Comparison of ENCODE assay signal across 22 cellular contexts in genomic region chr16:35664091-35664693, GRCh38.
A peak's percentile ranks its signal among the peaks of the same experiment; 100 is the strongest.
DNase-seq lines count a peak whose midpoint lies in the region; ATAC-seq and TF ChIP-seq lines count a peak whose summit lies in the region.
"Had no signal": no experiment of that assay in that cellular context is flagged by ENCODE, and none has a peak within 500 bp of the region (broad histone marks: within the 10 kb centered on the region; RNA-seq: fewer than 3 reads in every experiment).

No MANE protein-coding gene starts in this region.

- intact Hi-C loops in CD4-positive, alpha-beta T cell (cut with DNase I, micrococcal nuclease): no loop called here

- peak; percentile 24 for DNase-seq in MV-4-11 (lab: John Stamatoyannopoulos, UW)
- peak; percentile 16 for DNase-seq in coronary artery (ENCODE audit: low spot score)
- DNase-seq in left lobe of liver (ENCODE audit: low spot score): peak; percentile 18
- DNase-seq in CD4-positive, alpha-beta T cell: no peak
- DNase-seq in activated CD8-positive, alpha-beta T cell treated with anti-CD3 and anti-CD28 coated beads, Interleukin-2, amount 10 ng/mL, durations not matched to agents 7 days and 5 days: no peak
- DNase-seq: 8988T; ACHN; AML-193; BE2C; Calu3; CD4-positive, alpha-beta memory T cell; COR-L47; DMS53; DMS79 treated with DMSO at 0.1 percent for 48 hours; GF-D8; HFFc6 had no signal

- no peak overlapping the region for H3K27ac Mint-ChIP-seq in CD4-positive, alpha-beta T cell
- H3K27ac Mint-ChIP-seq in activated CD8-positive, alpha-beta T cell treated with anti-CD3 and anti-CD28 coated beads, Interleukin-2, amount 10 ng/mL, durations not matched to agents 7 days and 5 days: no peak overlapping the region
- H3K27ac Mint-ChIP-seq: CD14-positive monocyte; CD4-positive, alpha-beta memory T cell; GM23338; HFFc6 had no signal

- H3K4me3 Mint-ChIP-seq in CD4-positive, alpha-beta T cell: no peak overlapping the region
- H3K4me3 Mint-ChIP-seq in activated CD8-positive, alpha-beta T cell treated with anti-CD3 and anti-CD28 coated beads, Interleukin-2, amount 10 ng/mL, durations not matched to agents 7 days and 5 days: no peak overlapping the region
- H3K4me3 Mint-ChIP-seq: CD14-positive monocyte; CD4-positive, alpha-beta memory T cell; GM23338; HFFc6 had no signal

- no peaks in the 10 kb centered on the region for H3K27me3 ChIP-seq in CD4-positive, alpha-beta T cell (ENCODE audit: control insufficient read depth, insufficient read depth, low read length)
- H3K27me3 ChIP-seq: BE2C; BLaER1 treated with 17β-estradiol and CSF1 and Interleukin-3, amounts not matched to agents 10 nM and 100 nM had no signal

- no peak overlapping the region for H3K4me3 ChIP-seq in coronary artery
- H3K4me3 ChIP-seq: A549; BLaER1 treated with 17β-estradiol and CSF1 and Interleukin-3, amounts not matched to agents 10 nM and 100 nM; GM23338; HAP-1 had no signal

- ATAC-seq in left lobe of liver: no peak
- no peak for ATAC-seq in CD4-positive, alpha-beta T cell (ENCODE audit: poor library complexity)
- ATAC-seq in HG03139 (IDR thresholded peaks at IDR 0.05; ENCODE audit: unreplicated experiment): no peak
- ATAC-seq in activated CD8-positive, alpha-beta T cell treated with anti-CD3 and anti-CD28 coated beads, Interleukin-2, amount 10 ng/mL, durations not matched to agents 7 days and 5 days: no peak
- ATAC-seq: A549, GM23338 had no signal

- H3K36me3 Mint-ChIP-seq in CD4-positive, alpha-beta T cell (ENCODE audit: low read depth): no peaks in the 10 kb centered on the region
- H3K36me3 Mint-ChIP-seq in activated CD8-positive, alpha-beta T cell treated with anti-CD3 and anti-CD28 coated beads, Interleukin-2, amount 10 ng/mL, durations not matched to agents 7 days and 5 days (ENCODE audit: low read depth): no peaks in the 10 kb centered on the region
- H3K36me3 Mint-ChIP-seq: CD14-positive monocyte had no signal

- peaks cover 11% of the 10 kb centered on the region for H3K9me3 Mint-ChIP-seq in CD4-positive, alpha-beta T cell
- H3K9me3 Mint-ChIP-seq in activated CD8-positive, alpha-beta T cell treated with anti-CD3 and anti-CD28 coated beads, Interleukin-2, amount 10 ng/mL, durations not matched to agents 7 days and 5 days (ENCODE audit: insufficient read depth): peaks cover 23% of the 10 kb centered on the region

- CTCF ChIA-PET in CD4-positive, alpha-beta T cell (lab: Charles Lee): no interaction called here
- CTCF ChIA-PET in activated CD8-positive, alpha-beta T cell treated with anti-CD3 and anti-CD28 coated beads, Interleukin-2, amount 10 ng/mL, durations not matched to agents 7 days and 5 days (lab: Charles Lee): no interaction called here

- no peaks in the 10 kb centered on the region for H3K4me1 Mint-ChIP-seq in CD4-positive, alpha-beta T cell (ENCODE audit: low read depth)
- H3K4me1 Mint-ChIP-seq in activated CD8-positive, alpha-beta T cell treated with anti-CD3 and anti-CD28 coated beads, Interleukin-2, amount 10 ng/mL, durations not matched to agents 7 days and 5 days (ENCODE audit: low read depth): no peaks in the 10 kb centered on the region
- H3K4me1 Mint-ChIP-seq: CD14-positive monocyte; CD4-positive, alpha-beta memory T cell; GM23338 had no signal

- H3K27ac ChIP-seq in coronary artery: no peak overlapping the region
- no peak overlapping the region for H3K27ac ChIP-seq in CD4-positive, alpha-beta T cell (ENCODE audit: low read depth, low read length)
- H3K27ac ChIP-seq: A549; BLaER1 treated with 17β-estradiol and CSF1 and Interleukin-3, amounts not matched to agents 10 nM and 100 nM had no signal

- peaks cover 12% of the 10 kb centered on the region for H3K9me3 ChIP-seq in CD4-positive, alpha-beta T cell (ENCODE audit: control insufficient read depth, low read length)
- H3K9me3 ChIP-seq: A549 had no signal

- POLR2A ChIA-PET in CD4-positive, alpha-beta T cell (lab: Charles Lee): no interaction called here
- POLR2A ChIA-PET in activated CD8-positive, alpha-beta T cell treated with anti-CD3 and anti-CD28 coated beads, Interleukin-2, amount 10 ng/mL, durations not matched to agents 7 days and 5 days (lab: Charles Lee): no interaction called here

- H3K27me3 Mint-ChIP-seq in CD4-positive, alpha-beta T cell: no peaks in the 10 kb centered on the region
- H3K27me3 Mint-ChIP-seq in activated CD8-positive, alpha-beta T cell treated with anti-CD3 and anti-CD28 coated beads, Interleukin-2, amount 10 ng/mL, durations not matched to agents 7 days and 5 days (ENCODE audit: low read depth): no peaks in the 10 kb centered on the region
- H3K27me3 Mint-ChIP-seq: CD4-positive, alpha-beta memory T cell had no signal

- TF ChIP-seq CTCF in coronary artery (IDR thresholded peaks at IDR 0.05): no peak
- TF ChIP-seq CTCF in CD4-positive, alpha-beta T cell (IDR thresholded peaks at IDR 0.05): no peak

Comparison
In these comparisons a context has a peak if more than half of its experiments do, and no peak if none do; other contexts are left out.
1. DNase-seq: peak in MV-4-11 (single experiment), coronary artery (single experiment) and left lobe of liver (single experiment); none in CD4-positive, alpha-beta T cell (0 of 10) and activated CD8-positive, alpha-beta T cell treated with anti-CD3 and anti-CD28 coated beads, Interleukin-2, amount 10 ng/mL, durations not matched to agents 7 days and 5 days (single experiment).